8 cellular contexts compared by ENCODE assay signal in the genomic region with DNA sequence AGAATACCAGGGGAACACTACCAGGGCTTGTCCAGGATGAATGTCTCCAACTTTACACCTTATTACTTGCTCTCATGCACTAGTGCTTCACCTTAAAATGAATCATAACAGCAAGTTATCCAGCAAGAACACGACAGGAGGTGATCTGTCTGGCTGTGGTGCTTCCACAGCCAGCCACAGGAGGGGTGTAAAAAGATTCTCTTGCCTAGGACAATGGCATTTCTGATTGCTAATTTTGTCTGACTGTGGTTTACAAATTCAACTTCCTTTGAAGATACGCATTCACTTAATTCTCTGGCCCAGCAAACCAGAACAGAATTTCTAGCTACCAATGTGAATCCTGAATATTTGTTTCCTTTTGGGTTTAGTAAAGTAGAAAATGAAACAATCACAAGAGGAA. TPM values are rescaled to one million over a fixed set of nuclear protein-coding genes. Genes with fewer than 3 reads are reported as not detected.
DNase-seq lines count a peak whose midpoint lies in the region; ATAC-seq and TF ChIP-seq lines count a peak whose summit lies in the region.

No MANE protein-coding gene starts in this region.

- H3K9me3 ChIP-seq in GM23248 (ENCODE audit: low read depth), result no peaks in the 10 kb centered on the region
- no peaks in the 10 kb centered on the region for H3K9me3 ChIP-seq in SK-N-SH
- H3K9me3 ChIP-seq in right cardiac atrium (ENCODE audit: control insufficient read depth, low read length), result no peaks in the 10 kb centered on the region
- no peaks in the 10 kb centered on the region for H3K9me3 ChIP-seq in upper lobe of left lung

- TF ChIP-seq RAD21 in SK-N-SH (IDR thresholded peaks at IDR 0.05; ENCODE audit: low read length), result no peak

- H3K4me1 ChIP-seq in GM23248 (ENCODE audit: insufficient read depth) (peaks cover 6% of the 10 kb centered on the region; the same call in 1 of the 2 replicates), SK-N-SH (ENCODE audit: control insufficient read depth in 1 of 2, insufficient read depth in 2 of 2, low read depth in 1 of 2, low read length in 1 of 2) (peaks cover 0 to 5% of the 10 kb centered on the region in 2 experiments; a peak in 1 of 4 replicates), right cardiac atrium (ENCODE audit: control insufficient read depth, insufficient read depth, low read length) (no peaks in the 10 kb centered on the region), upper lobe of left lung (peaks cover 7 to 16% (median 9%) of the 10 kb centered on the region in 4 donors)

- peak; percentile 21 for DNase-seq in COLO829 (ENCODE audit: low spot score)
- peak; percentile 33 for DNase-seq in GM23248
- DNase-seq in SK-N-SH, result no peak
- no peak for DNase-seq in right cardiac atrium
- no peak for DNase-seq in upper lobe of left lung
- DNase-seq in NCI-H510A treated with DMSO at 0.1 percent for 48 hours (lab: John Stamatoyannopoulos, UW), result no peak
- no peak for DNase-seq in D341Med (ENCODE audit: low spot score)
- no peak for DNase-seq in SK-N-DZ (ENCODE audit: low spot score)

- H3K79me2 ChIP-seq in GM23248 (ENCODE audit: insufficient read depth) (no peaks in the 10 kb centered on the region), SK-N-SH (ENCODE audit: insufficient read depth) (no peaks in the 10 kb centered on the region)

- H2AFZ ChIP-seq in GM23248 (0 out of 2 replicates have a peak overlapping the region, but pooled peaks have one; percentile 30), SK-N-SH (ENCODE audit: low read depth) (peak overlapping the region; percentile 58; the same call in 1 of the 2 replicates)

- peaks cover 17% of the 10 kb centered on the region for H3F3A ChIP-seq in GM23248 (ENCODE audit: insufficient read depth)
- H3F3A ChIP-seq in SK-N-SH (replicated peaks; ENCODE audit: insufficient read depth), result peaks cover 10% of the 10 kb centered on the region

- H3K4me3 ChIP-seq in GM23248 (no peak overlapping the region), SK-N-SH (ENCODE audit: low read depth in 2 of 2, low read length in 1 of 2) (no peak overlapping the region), right cardiac atrium (ENCODE audit: low read length) (no peak overlapping the region), upper lobe of left lung (no peak overlapping the region)

- H4K20me1 ChIP-seq in GM23248 (ENCODE audit: insufficient read depth) (no peaks in the 10 kb centered on the region), SK-N-SH (ENCODE audit: insufficient read depth) (no peaks in the 10 kb centered on the region)

- 37 to 48% methylated on average over 2 of the region's 2 CpGs for WGBS in GM23248 (ENCODE audit: low coverage in 1 of 2, low lambda C conversion rate in 2 of 2, missing lambda C conversion rate in 2 of 2), 2 experiments
- 51% methylated on average over 2 of the region's 2 CpGs for WGBS in SK-N-SH (ENCODE audit: low lambda C conversion rate)
- WGBS in right cardiac atrium, result 25% methylated on average over 2 of the region's 2 CpGs
- WGBS in upper lobe of left lung, 2 donors, result 38 to 39% methylated on average over 2 of the region's 2 CpGs

- H3K9ac ChIP-seq in GM23248 (no peak overlapping the region), SK-N-SH (no peak overlapping the region)

- H3K27ac ChIP-seq in GM23248 (no peak overlapping the region), SK-N-SH (ENCODE audit: low read depth in 2 of 2, low read length in 1 of 2) (peak overlapping the region in 1 of 2 experiments; percentile 13; a peak in 1 of 4 replicates), right cardiac atrium (ENCODE audit: low read length) (peak overlapping the region; percentile 39), upper lobe of left lung (peak overlapping the region in 1 of 4 donors; percentile 7)

- no peak for TF ChIP-seq POLR2A in upper lobe of left lung (IDR thresholded peaks at IDR 0.05)

- no peaks in the 10 kb centered on the region for H3K9me2 ChIP-seq in GM23248 (ENCODE audit: insufficient read depth)
- no peaks in the 10 kb centered on the region for H3K9me2 ChIP-seq in SK-N-SH

- POLR2A ChIA-PET in SK-N-SH (lab: Yijun Ruan, JAX), result no interaction called here

- H3K36me3 ChIP-seq in GM23248 (ENCODE audit: low read depth) (no peaks in the 10 kb centered on the region), SK-N-SH (replicated peaks in 1 of 2; ENCODE audit: control insufficient read depth in 1 of 2, insufficient read depth in 2 of 2, low read length in 1 of 2) (no peaks in the 10 kb centered on the region), upper lobe of left lung (no peaks in the 10 kb centered on the region)

- no peak for TF ChIP-seq EP300 in SK-N-SH (IDR thresholded peaks at IDR 0.05; ENCODE audit: borderline replicate concordance in 1 of 2, low read depth in 1 of 2, low read length in 1 of 2)
- TF ChIP-seq EP300 in upper lobe of left lung (IDR thresholded peaks at IDR 0.05), result no peak

- TF ChIP-seq CTCF in SK-N-SH (IDR thresholded peaks at IDR 0.05) (peak; percentile 41), upper lobe of left lung (IDR thresholded peaks at IDR 0.05) (no peak)

- ATAC-seq in right cardiac atrium (peak; percentile 45 to 54), upper lobe of left lung (ENCODE audit: low FRiP score in 2 of 2) (no peak)

- peak overlapping the region; percentile 10 for H3K4me2 ChIP-seq in GM23248 (ENCODE audit: unreplicated experiment)
- H3K4me2 ChIP-seq in SK-N-SH, result 0 out of 2 replicates have a peak overlapping the region, but pooled peaks have one; percentile 26

- H3K27me3 ChIP-seq in GM23248 (replicated peaks; ENCODE audit: insufficient read depth), result no peaks in the 10 kb centered on the region
- H3K27me3 ChIP-seq in SK-N-SH (ENCODE audit: insufficient read depth), result no peaks in the 10 kb centered on the region
- no peaks in the 10 kb centered on the region for H3K27me3 ChIP-seq in right cardiac atrium (ENCODE audit: control insufficient read depth, insufficient read depth)
- no peaks in the 10 kb centered on the region for H3K27me3 ChIP-seq in upper lobe of left lung

- in situ Hi-C loops in GM23248 (cut with MboI), result no loop called here

- CTCF ChIA-PET in SK-N-SH (lab: Yijun Ruan, JAX), result interaction anchor here (0.7 kb wide), 2 partner anchors 21 to 163 kb away, joined by 3 read pairs; no protein-coding TSS in a partner anchor

- intact Hi-C loops in right cardiac atrium (cut with DNase I), result no loop called here

TF ChIP-seq in SK-N-SH, 30 proteins besides CTCF, POLR2A, EP300 and RAD21 (continues in another document):
- TF ChIP-seq RCOR1 (IDR thresholded peaks at IDR 0.05; ENCODE audit: low read length) (no peak), EZH2phosphoT487 (IDR thresholded peaks at IDR 0.05; ENCODE audit: borderline replicate concordance, low read depth) (no peak), ELF1 (IDR thresholded peaks at IDR 0.05) (no peak), FOXM1 (IDR thresholded peaks at IDR 0.05; ENCODE audit: low read depth) (no peak), TEAD4 (IDR thresholded peaks at IDR 0.05; ENCODE audit: borderline replicate concordance, insufficient read depth) (no peak), SIN3A (IDR thresholded peaks at IDR 0.05; ENCODE audit: borderline replicate concordance, low read depth, low read length) (no peak), REST (IDR thresholded peaks at IDR 0.05; ENCODE audit: low read depth, low read length) (no peak), JUND (IDR thresholded peaks at IDR 0.05) (no peak)

RNA-seq across cellular contexts. Expression of gene COG3, which starts 23.1 kb away (rescaled TPM):
- 17.9 and 26.7 TPM in 2 replicates for total RNA-seq in GM23248 (2014; rRNA removed; shearing (Covaris generic))
- polyA plus RNA-seq in GM23248 (2016; fragmentation: Nextera tagmentation; extraction: Ambion mirVana), result 16.6 and 19.3 TPM in 2 replicates
- 25.6 and 58.9 TPM in 2 replicates for polyA plus RNA-seq in SK-N-SH (2012; rRNA removed)
- 20.8 and 27.4 TPM in 2 replicates for polyA plus RNA-seq in SK-N-SH (2012; cell fraction: cytosol; rRNA removed)
- 53.1 and 53.7 TPM in 2 replicates for polyA plus RNA-seq in SK-N-SH (2012; cell fraction: nucleus; rRNA removed)
- total RNA-seq in right cardiac atrium, result 10 to 100 TPM; 16.2 to 23.9 (median 17.9) TPM
- polyA plus RNA-seq in right cardiac atrium, result 10.4 TPM
- 10 to 100 TPM; 20.5 to 48.2 (median 38.8) TPM for total RNA-seq in upper lobe of left lung
- 17.0 and 27.2 TPM in 2 replicates for polyA plus RNA-seq in SK-N-DZ (2014; cell fraction: cytosol; rRNA removed)
- polyA plus RNA-seq in SK-N-DZ (2014; cell fraction: nucleus; rRNA removed), result 29.0 and 31.2 TPM in 2 replicates

RNA-seq across cellular contexts. Expression of gene SLC25A30, which starts 23.5 kb away (rescaled TPM):
- total RNA-seq in GM23248 (2014; rRNA removed; shearing (Covaris generic)), result 4.3 and 10.2 TPM in 2 replicates
- polyA plus RNA-seq in GM23248 (2016; fragmentation: Nextera tagmentation; extraction: Ambion mirVana) (4.3 and 4.5 TPM in 2 replicates), SK-N-SH (2012; rRNA removed) (9.6 and 13.9 TPM in 2 replicates), right cardiac atrium (29.8 TPM)
- polyA plus RNA-seq in SK-N-SH (2012; cell fraction: cytosol; rRNA removed), result 11.8 and 13.8 TPM in 2 replicates
- 7.0 and 14.1 TPM in 2 replicates for polyA plus RNA-seq in SK-N-SH (2012; cell fraction: nucleus; rRNA removed)
- total RNA-seq in right cardiac atrium (10 to 100 TPM; 54.9 to 72.2 (median 63.7) TPM), upper lobe of left lung (10 to 100 TPM in 4 of 6 donors, 1 to 10 TPM in 2; 3.8 to 25.1 (median 16.8) TPM)
- polyA plus RNA-seq in SK-N-DZ (2014; cell fraction: cytosol; rRNA removed), result 2.5 and 3.1 TPM in 2 replicates
- polyA plus RNA-seq in SK-N-DZ (2014; cell fraction: nucleus; rRNA removed), result 1.2 and 5.3 TPM in 2 replicates

Comparison
In these comparisons a context has a peak if more than half of its experiments do, and no peak if none do; other contexts are left out.
1. DNase-seq: peak in COLO829 (single experiment) and GM23248 (single experiment); none in SK-N-SH (single experiment), right cardiac atrium (0 of 3), upper lobe of left lung (0 of 2), NCI-H510A treated with DMSO at 0.1 percent for 48 hours (single experiment), D341Med (single experiment) and SK-N-DZ (single experiment).
2. ATAC-seq: peak in right cardiac atrium (2 of 2); none in upper lobe of left lung (0 of 2).